ENCODE assay signal across 15 cellular contexts in the genomic region with DNA sequence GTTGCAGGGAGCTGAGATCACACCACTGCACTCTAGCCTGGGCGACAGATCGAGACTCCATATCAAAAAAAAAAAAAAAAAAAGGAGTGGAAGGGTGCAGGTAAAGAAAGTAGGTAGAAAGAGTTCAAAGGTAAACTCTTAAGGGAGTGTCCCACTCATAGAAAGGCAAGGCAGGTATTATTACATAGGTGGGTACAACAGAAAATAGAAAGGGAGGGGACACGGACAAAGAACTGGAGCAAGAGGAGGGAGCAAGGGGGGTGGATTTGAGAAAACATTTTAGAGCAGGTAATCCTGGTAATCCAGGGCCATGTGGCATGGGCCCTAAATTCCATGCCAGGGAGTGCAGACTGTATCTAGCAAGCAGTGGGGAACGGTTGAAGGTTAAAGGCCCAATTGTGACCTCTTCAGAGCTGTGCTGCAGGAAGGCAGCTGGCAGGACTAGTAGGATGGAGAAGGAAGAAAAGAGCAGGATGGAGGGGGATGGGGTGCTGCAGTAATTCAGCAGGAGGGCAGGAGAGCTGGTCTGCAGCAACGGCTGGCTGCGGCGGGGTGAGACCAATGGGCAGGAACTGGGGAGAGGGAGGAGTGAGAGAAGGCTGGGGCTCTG.
A peak's percentile ranks its signal among the peaks of the same experiment; 100 is the strongest.
DNase-seq lines count a peak whose midpoint lies in the region; ATAC-seq and TF ChIP-seq lines count a peak whose summit lies in the region.
"Had no signal": no experiment of that assay in that cellular context is flagged by ENCODE, and none has a peak within 500 bp of the region (broad histone marks: within the 10 kb centered on the region; RNA-seq: fewer than 3 reads in every experiment).

No MANE protein-coding gene starts in this region.

- H3K4me1 ChIP-seq in HUES64 (ENCODE audit: insufficient read depth, low read length) = no peaks in the 10 kb centered on the region
- peaks cover 5% of the 10 kb centered on the region for H3K4me1 ChIP-seq in vagina

- H3K36me3 Mint-ChIP-seq in T-helper 17 cell (ENCODE audit: low read depth) = no peaks in the 10 kb centered on the region
- no peaks in the 10 kb centered on the region for H3K36me3 Mint-ChIP-seq in nephron progenitor cell (ENCODE audit: low read depth)
- H3K36me3 Mint-ChIP-seq: CD4-positive, alpha-beta memory T cell had no signal

- H3K27me3 ChIP-seq in HUES64 (ENCODE audit: insufficient read depth, low read length) (no peaks in the 10 kb centered on the region), vagina (no peaks in the 10 kb centered on the region)
- H3K27me3 ChIP-seq: BLaER1 had no signal

- H3K4me1 Mint-ChIP-seq in T-helper 17 cell (peaks cover 10% of the 10 kb centered on the region), nephron progenitor cell (peaks cover 6% of the 10 kb centered on the region)
- H3K4me1 Mint-ChIP-seq: CD4-positive, alpha-beta memory T cell had no signal

- ATAC-seq in T-helper 17 cell = no peak
- ATAC-seq: Panc1 had no signal

- no peak for TF ChIP-seq POLR2A in vagina (IDR thresholded peaks at IDR 0.05)

- 70% methylated on average over 5 of the region's 7 CpGs for WGBS in HUES64

- peak overlapping the region; percentile 39 for H3K27ac Mint-ChIP-seq in T-helper 17 cell
- no peak overlapping the region for H3K27ac Mint-ChIP-seq in nephron progenitor cell

- peaks cover 4% of the 10 kb centered on the region for H3K9me3 Mint-ChIP-seq in nephron progenitor cell

- H3K9me3 ChIP-seq in HUES64 (ENCODE audit: insufficient read depth, low read depth, low read length) (no peaks in the 10 kb centered on the region), T-helper 17 cell (ENCODE audit: control insufficient read depth, low read length, poor library complexity, severe bottlenecking) (no peaks in the 10 kb centered on the region), vagina (no peaks in the 10 kb centered on the region)
- H3K9me3 ChIP-seq: BLaER1 had no signal

- no peak for DNase-seq in T-helper 17 cell
- DNase-seq in kidney glomerular epithelial cell (lab: John Stamatoyannopoulos, UW) = peak; percentile 4
- peak; percentile 15 for DNase-seq in nephron progenitor cell
- no peak for DNase-seq in vagina (ENCODE audit: extremely low spot score in 2 of 2)
- no peak for DNase-seq in activated CD4-positive, alpha-beta T cell treated with anti-CD3 and anti-CD28 coated beads, Interleukin-2, amount 50 U/mL, for 48 hours
- DNase-seq in middle frontal gyrus (ENCODE audit: extremely low spot score, low spot score) = no peak
- DNase-seq: Calu3; CD4-positive, alpha-beta memory T cell; NCI-H187; NCI-H345; NCI-H524 treated with DMSO at 0.1 percent for 48 hours had no signal

- H3K27ac ChIP-seq in HUES64 (ENCODE audit: low read depth, low read length) (no peak overlapping the region), vagina (no peak overlapping the region)
- H3K27ac ChIP-seq: BLaER1, KMS-11 had no signal

- no peaks in the 10 kb centered on the region for H3K36me3 ChIP-seq in HUES64 (ENCODE audit: insufficient read depth, low read length)
- no peaks in the 10 kb centered on the region for H3K36me3 ChIP-seq in vagina
- H3K36me3 ChIP-seq: BLaER1 had no signal

- TF ChIP-seq CTCF in nephron progenitor cell (IDR thresholded peaks at IDR 0.05) (no peak), vagina (IDR thresholded peaks at IDR 0.05) (no peak)

- 0 out of 2 replicates have a peak overlapping the region, but pooled peaks have one; percentile 5 for H3K9ac ChIP-seq in HUES64 (ENCODE audit: low read depth, low read length)
- H3K9ac ChIP-seq: BLaER1, KMS-11 had no signal

- H3K27me3 Mint-ChIP-seq in T-helper 17 cell = peaks cover 35% of the 10 kb centered on the region
- H3K27me3 Mint-ChIP-seq in nephron progenitor cell (ENCODE audit: low read depth, poor library complexity) = peaks cover 16% of the 10 kb centered on the region

- H3K4me3 ChIP-seq in HUES64 (ENCODE audit: low read length) = no peak overlapping the region
- H3K4me3 ChIP-seq in vagina = no peak overlapping the region
- H3K4me3 ChIP-seq: BLaER1 had no signal

- intact Hi-C loops in vagina (cut with DNase I) = no loop called here

- H3K4me3 Mint-ChIP-seq in T-helper 17 cell (no peak overlapping the region), nephron progenitor cell (no peak overlapping the region)
- H3K4me3 Mint-ChIP-seq: CD4-positive, alpha-beta memory T cell had no signal

Comparison
In these comparisons a context has a peak if more than half of its experiments do, and no peak if none do; other contexts are left out.
1. DNase-seq: peak in kidney glomerular epithelial cell (single experiment) and nephron progenitor cell (single experiment); none in T-helper 17 cell (0 of 3), vagina (0 of 2), activated CD4-positive, alpha-beta T cell treated with anti-CD3 and anti-CD28 coated beads, Interleukin-2, amount 50 U/mL, for 48 hours (0 of 2) and middle frontal gyrus (single experiment).